ENCODE assay signal across 8 cellular contexts in genomic region chr2:23351388-23352141, GRCh38. TPM values are rescaled to one million over a fixed set of nuclear protein-coding genes. Genes with fewer than 3 reads are reported as not detected.
DNase-seq lines count a peak whose midpoint lies in the region; ATAC-seq and TF ChIP-seq lines count a peak whose summit lies in the region.

No MANE protein-coding gene starts in this region.

- H3K4me3 ChIP-seq in astrocyte of the cerebellum (ENCODE audit: low read depth, low read length) (no peak overlapping the region), iPS DF 6.9 (ENCODE audit: low read length) (no peak overlapping the region), skeletal muscle cell (ENCODE audit: low read depth, low read length) (no peak overlapping the region)
- no peak overlapping the region for H3K4me3 ChIP-seq in effector memory CD4-positive, alpha-beta T cell (ENCODE audit: insufficient read depth, low read depth, low read length, poor library complexity, severe bottlenecking)

- in situ Hi-C loops in SK-MEL-5 (cut with HindIII; ENCODE audit: low pct_unique_long_range_greater_than_20kb, low sequenced_read_pairs): no loop called here
- in situ Hi-C loops in astrocyte of the cerebellum (cut with HindIII; ENCODE audit: low sequenced_read_pairs): no loop called here

- peak; percentile 65 for ATAC-seq in HG03558 (IDR thresholded peaks at IDR 0.05; ENCODE audit: extremely low read depth, unreplicated experiment)

- H3K27me3 ChIP-seq in iPS DF 6.9 (ENCODE audit: control insufficient read depth, insufficient read depth, low read length): peaks cover 2% of the 10 kb centered on the region; the same call in 1 of the 2 replicates
- no peaks in the 10 kb centered on the region for H3K27me3 ChIP-seq in effector memory CD4-positive, alpha-beta T cell (replicated peaks; ENCODE audit: control insufficient read depth, insufficient read depth, low read length, poor library complexity, severe bottlenecking)

- DNase-seq in DMS153 (lab: John Stamatoyannopoulos, UW) (peak; percentile 19), GM20000 (ENCODE audit: low spot score) (peak; percentile 90), SK-MEL-5 (ENCODE audit: low read depth, low spot score) (peak; percentile 86), astrocyte of the cerebellum (ENCODE audit: low read depth) (peak; percentile 65), iPS DF 6.9 (ENCODE audit: low read depth, low spot score) (peak; percentile 88), skeletal muscle cell (ENCODE audit: low read depth) (peak; percentile 26)
- no peak for DNase-seq in effector memory CD4-positive, alpha-beta T cell

- no peaks in the 10 kb centered on the region for H3K9me3 ChIP-seq in iPS DF 6.9 (ENCODE audit: control insufficient read depth, insufficient read depth, low read length)
- H3K9me3 ChIP-seq in effector memory CD4-positive, alpha-beta T cell (ENCODE audit: control insufficient read depth, low read length): no peaks in the 10 kb centered on the region

- WGBS in iPS DF 6.9 (ENCODE audit: insufficient coverage, insufficient read length): no CpG with 5 or more reads among the region's 37 CpGs

- TF ChIP-seq CTCF in GM20000 (IDR thresholded peaks at IDR 0.05; ENCODE audit: extremely low read depth, missing control alignments) (peak; percentile 70), astrocyte of the cerebellum (IDR thresholded peaks at IDR 0.05; ENCODE audit: low read depth, low read length, missing control alignments) (peak; percentile 86)

- no peak overlapping the region for H3K27ac ChIP-seq in iPS DF 6.9 (ENCODE audit: low read length)
- no peak overlapping the region for H3K27ac ChIP-seq in effector memory CD4-positive, alpha-beta T cell (ENCODE audit: insufficient read depth, low read length, poor library complexity, severe bottlenecking)

- no peaks in the 10 kb centered on the region for H3K36me3 ChIP-seq in iPS DF 6.9 (ENCODE audit: control insufficient read depth, insufficient read depth, low read length)
- no peaks in the 10 kb centered on the region for H3K36me3 ChIP-seq in effector memory CD4-positive, alpha-beta T cell (ENCODE audit: control insufficient read depth, insufficient read depth, low read length)

- H3K4me1 ChIP-seq in iPS DF 6.9 (ENCODE audit: control insufficient read depth, insufficient read depth, low read length): peaks cover 2% of the 10 kb centered on the region
- H3K4me1 ChIP-seq in effector memory CD4-positive, alpha-beta T cell (ENCODE audit: control insufficient read depth, insufficient read depth, low read length, poor library complexity, severe bottlenecking): no peaks in the 10 kb centered on the region

RNA-seq across cellular contexts. Expression of gene KLHL29, which starts 33.4 kb away (rescaled TPM):
- total RNA-seq in SK-MEL-5 (2014; rRNA removed; shearing (Covaris generic)): 5.5 and 6.4 TPM in 2 replicates
- polyA plus RNA-seq in SK-MEL-5 (2015; cell fraction: cytosol; rRNA removed): 16.5 and 24.2 TPM in 2 replicates
- polyA plus RNA-seq in SK-MEL-5 (2015; cell fraction: nucleus; rRNA removed): 38.6 and 40.4 TPM in 2 replicates

Comparison
In these comparisons a context has a peak if more than half of its experiments do, and no peak if none do; other contexts are left out.
1. DNase-seq: peak in DMS153 (single experiment), GM20000 (single experiment), SK-MEL-5 (single experiment), astrocyte of the cerebellum (single experiment), iPS DF 6.9 (single experiment) and skeletal muscle cell (single experiment); none in effector memory CD4-positive, alpha-beta T cell (0 of 3).